38 cellular contexts compared by ENCODE assay signal in the genomic region with DNA sequence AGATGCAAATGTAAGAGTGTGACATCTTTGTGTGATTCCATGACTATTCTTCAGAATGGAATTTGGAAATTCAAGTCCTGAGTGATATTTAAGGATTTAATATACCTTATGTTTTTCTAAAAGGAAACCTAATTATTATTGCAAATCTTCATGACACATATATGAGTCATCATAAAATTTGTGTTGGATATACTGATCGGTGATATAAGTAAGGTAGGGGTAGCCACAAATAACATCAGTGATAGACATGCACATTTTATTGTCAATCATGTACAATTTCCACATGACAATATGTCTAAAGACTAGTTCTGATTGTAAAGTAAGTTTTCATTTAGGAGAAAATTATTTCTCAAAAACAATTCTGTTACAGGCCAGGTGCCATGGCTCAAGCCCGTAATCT. TPM values are rescaled to one million over a fixed set of nuclear protein-coding genes. Genes with fewer than 3 reads are reported as not detected.
"Had no signal": no experiment of that assay in that cellular context is flagged by ENCODE, and none has a peak within 500 bp of the region (broad histone marks: within the 10 kb centered on the region; RNA-seq: fewer than 3 reads in every experiment).

No MANE protein-coding gene starts in this region.

- H3K36me3 ChIP-seq: adrenal gland, breast epithelium, esophagus squamous epithelium, gastroesophageal sphincter had no signal

- H3K27ac ChIP-seq: adrenal gland, breast epithelium, epithelial cell of prostate, esophagus squamous epithelium, gastroesophageal sphincter, hepatocyte had no signal

- H3K9me3 ChIP-seq: adrenal gland, breast epithelium, esophagus squamous epithelium, gastroesophageal sphincter, heart right ventricle had no signal

- DNase-seq: activated CD4-positive, alpha-beta memory T cell treated with anti-CD3 and anti-CD28 coated beads for 36 hours; activated CD4-positive, alpha-beta T cell treated with anti-CD3 and anti-CD28 coated beads for 36 hours; activated CD4-positive, alpha-beta T cell treated with anti-CD3 and anti-CD28 coated beads, Interleukin-2, amount 10 ng/mL, durations not matched to agents 24 days and 14 days; activated CD4-positive, CD25-positive, alpha-beta regulatory T cell; activated CD4-positive, CD25-positive, alpha-beta regulatory T cell treated with anti-CD3 and anti-CD28 coated beads, Interleukin-2, amount 50 U/mL, for 72 hours; activated CD8-positive, alpha-beta memory T cell treated with anti-CD3 and anti-CD28 coated beads, Interleukin-2, amount 10 ng/mL, durations not matched to agents 7 days and 5 days; activated CD8-positive, alpha-beta memory T cell treated with anti-CD3 and anti-CD28 coated beads, Interleukin-2, amount 50 U/mL, for 4 hours; activated CD8-positive, alpha-beta T cell treated with anti-CD3 and anti-CD28 coated beads, Interleukin-2, amount 10 ng/mL, durations not matched to agents 7 days and 5 days; activated effector memory CD4-positive, alpha-beta T cell treated with anti-CD3 and anti-CD28 coated beads, Interleukin-2, amount 50 U/mL, for 16 hours; activated naive CD4-positive, alpha-beta T cell treated with anti-CD3 and anti-CD28 coated beads for 36 hours; activated naive CD8-positive, alpha-beta T cell treated with anti-CD3 and anti-CD28 coated beads for 36 hours; activated naive CD8-positive, alpha-beta T cell treated with anti-CD3 and anti-CD28 coated beads, Interleukin-2, amount 50 U/mL, for 24 hours; activated T-cell treated with anti-CD3 and anti-CD28 coated beads, Interleukin-2, amount 50 U/mL, for 1 hour; activated T-cell treated with anti-CD3 and anti-CD28 coated beads, Interleukin-2, amount 50 U/mL, for 48 hours; adrenal gland; amygdala; aorta; caudate nucleus; cortex of kidney; dermis blood vessel endothelial cell; effector CD4-positive, alpha-beta T cell; effector memory CD8-positive, alpha-beta T cell; esophagus squamous epithelium; foreskin melanocyte; heart right ventricle; T-helper 17 cell; T1000 had no signal

- H3K79me2 ChIP-seq: hepatocyte had no signal

- ATAC-seq: activated CD4-positive, alpha-beta T cell treated with anti-CD3 and anti-CD28 coated beads for 36 hours; activated CD8-positive, alpha-beta memory T cell treated with anti-CD3 and anti-CD28 coated beads, Interleukin-2, amount 10 ng/mL, durations not matched to agents 7 days and 5 days; activated CD8-positive, alpha-beta T cell treated with anti-CD3 and anti-CD28 coated beads, Interleukin-2, amount 10 ng/mL, durations not matched to agents 7 days and 5 days; activated naive CD8-positive, alpha-beta T cell treated with anti-CD3 and anti-CD28 coated beads, Interleukin-2, amount 50 U/mL, for 24 hours; effector memory CD8-positive, alpha-beta T cell; gastroesophageal sphincter; heart right ventricle; T-helper 17 cell had no signal

- H3K4me1 ChIP-seq: adrenal gland, breast epithelium, esophagus squamous epithelium, gastroesophageal sphincter had no signal

- H3K4me3 ChIP-seq: adrenal gland, breast epithelium, esophagus squamous epithelium, gastroesophageal sphincter, heart right ventricle, hepatocyte had no signal

- H3K4me2 ChIP-seq: hepatocyte had no signal

- H2AFZ ChIP-seq: hepatocyte had no signal

- FAIRE-seq: colon had no signal

- H3K27me3 ChIP-seq: adrenal gland, breast epithelium, esophagus squamous epithelium, gastroesophageal sphincter, heart right ventricle, hepatocyte had no signal

RNA-seq across cellular contexts. Expression of gene AGMO, which starts 59.7 kb away (rescaled TPM):
- total RNA-seq: activated CD4-positive, alpha-beta memory T cell treated with anti-CD3 and anti-CD28 coated beads for 36 hours; activated CD4-positive, alpha-beta T cell treated with anti-CD3 and anti-CD28 coated beads for 36 hours; activated CD4-positive, alpha-beta T cell treated with anti-CD3 and anti-CD28 coated beads, Interleukin-2, amount 10 ng/mL, durations not matched to agents 24 days and 14 days; activated CD8-positive, alpha-beta memory T cell treated with anti-CD3 and anti-CD28 coated beads for 36 hours; activated CD8-positive, alpha-beta memory T cell treated with anti-CD3 and anti-CD28 coated beads, Interleukin-2, amount 10 ng/mL, durations not matched to agents 7 days and 5 days; activated CD8-positive, alpha-beta T cell treated with anti-CD3 and anti-CD28 coated beads, Interleukin-2, amount 10 ng/mL, durations not matched to agents 7 days and 5 days; activated naive CD4-positive, alpha-beta T cell treated with anti-CD3 and anti-CD28 coated beads for 36 hours; activated naive CD8-positive, alpha-beta T cell treated with anti-CD3 and anti-CD28 coated beads for 36 hours; activated T-helper 1 cell treated with anti-CD3 and anti-CD28 coated beads, Interleukin-12 subunit alpha, Interleukin-12 subunit beta, Interleukin-2, Interleukin-4 antibody, amounts not matched to agents 30 ng/mL and 10 ng/mL and 1 ng/mL, durations not matched to agents 14 hours and 24 hours and 36 hours; activated T-helper 2 cell treated with anti-CD3 and anti-CD28 coated beads, Interferon-gamma antibody, Interleukin-2, Interleukin-4, amounts not matched to agents 10 μg/mL and 5 μg/mL and 100 μg/mL, durations not matched to agents 14 hours and 24 hours and 36 hours; fibroblast of lung; fibroblast of villous mesenchyme; glomerular endothelial cell; T-helper 17 cell had no signal
